In genomic region chr19:35213678-35214632, GRCh38 we compare ENCODE assay signal across 9 cellular contexts. TPM values are rescaled to one million over a fixed set of nuclear protein-coding genes. Genes with fewer than 3 reads are reported as not detected.
DNase-seq lines count a peak whose midpoint lies in the region; ATAC-seq and TF ChIP-seq lines count a peak whose summit lies in the region.
"Had no signal": no experiment of that assay in that cellular context is flagged by ENCODE, and none has a peak within 500 bp of the region (broad histone marks: within the 10 kb centered on the region; RNA-seq: fewer than 3 reads in every experiment).

No MANE protein-coding gene starts in this region.

- H4K20me1 ChIP-seq in neural progenitor cell (ENCODE audit: low read depth): no peaks in the 10 kb centered on the region

- H3K79me2 ChIP-seq in neural progenitor cell (ENCODE audit: low read depth): no peaks in the 10 kb centered on the region

- H3K4me1 ChIP-seq in SJCRH30 (no peaks in the 10 kb centered on the region), neural progenitor cell (no peaks in the 10 kb centered on the region)

- peak overlapping the region; percentile 100 for H3K27ac Mint-ChIP-seq in activated naive CD4-positive, alpha-beta T cell treated with anti-CD3 and anti-CD28 coated beads, Interleukin-2, amount 10 ng/mL, durations not matched to agents 7 days and 5 days
- no peak overlapping the region for H3K27ac Mint-ChIP-seq in neural progenitor cell

- peak; percentile 60 for ATAC-seq in GM19372 (IDR thresholded peaks at IDR 0.05; ENCODE audit: low read depth, unreplicated experiment)
- ATAC-seq in left ventricle myocardium superior: peak; percentile 84

- intact Hi-C loops in left ventricle myocardium superior (cut with micrococcal nuclease): no loop called here

- no peak overlapping the region for H3K4me2 ChIP-seq in neural progenitor cell

- H3K4me1 Mint-ChIP-seq in activated naive CD4-positive, alpha-beta T cell treated with anti-CD3 and anti-CD28 coated beads, Interleukin-2, amount 10 ng/mL, durations not matched to agents 7 days and 5 days: peaks cover 84% of the 10 kb centered on the region
- no peaks in the 10 kb centered on the region for H3K4me1 Mint-ChIP-seq in neural progenitor cell

- H3K27me3 ChIP-seq in SJCRH30 (no peaks in the 10 kb centered on the region), neural progenitor cell (no peaks in the 10 kb centered on the region)

- H3K36me3 Mint-ChIP-seq in activated naive CD4-positive, alpha-beta T cell treated with anti-CD3 and anti-CD28 coated beads, Interleukin-2, amount 10 ng/mL, durations not matched to agents 7 days and 5 days: peaks cover 19% of the 10 kb centered on the region
- H3K36me3 Mint-ChIP-seq in neural progenitor cell: no peaks in the 10 kb centered on the region

- H3F3A ChIP-seq in neural progenitor cell (ENCODE audit: low read depth): no peaks in the 10 kb centered on the region

- H3K9ac ChIP-seq in neural progenitor cell: no peak overlapping the region

- TF ChIP-seq CTCF in AG09309 (IDR thresholded peaks at IDR 0.05; ENCODE audit: control insufficient read depth, insufficient read depth, low read depth, low read length, missing control alignments) (no peak), LNCaP clone FGC (IDR thresholded peaks at IDR 0.05; ENCODE audit: control insufficient read depth, extremely low read depth, insufficient read depth) (no peak), neural progenitor cell (IDR thresholded peaks at IDR 0.05) (no peak)

- DNase-seq in AG09309 (ENCODE audit: low read depth) (peak; percentile 51), LNCaP clone FGC (ENCODE audit: low read depth) (peak; percentile 93), SJCRH30 (peak; percentile 37 to 62), left ventricle myocardium superior (peak; percentile 47), neural progenitor cell (ENCODE audit: low spot score) (no peak)
- DNase-seq in activated naive CD4-positive, alpha-beta T cell treated with anti-CD3 and anti-CD28 coated beads, Interleukin-2, amount 10 ng/mL, durations not matched to agents 7 days and 5 days: peak; percentile 81
- peak; percentile 69 for DNase-seq in stimulated activated CD4-positive, alpha-beta T cell treated with anti-CD3 and anti-CD28 coated beads, Interleukin-2, amount 100 ng/mL, for 48 hours

- H3K27ac ChIP-seq in SJCRH30 (no peak overlapping the region), neural progenitor cell (no peak overlapping the region)

- no peaks in the 10 kb centered on the region for H3K36me3 ChIP-seq in SJCRH30
- no peaks in the 10 kb centered on the region for H3K36me3 ChIP-seq in neural progenitor cell

- peaks cover 17% of the 10 kb centered on the region for H3K9me3 Mint-ChIP-seq in activated naive CD4-positive, alpha-beta T cell treated with anti-CD3 and anti-CD28 coated beads, Interleukin-2, amount 10 ng/mL, durations not matched to agents 7 days and 5 days
- H3K9me3 Mint-ChIP-seq in neural progenitor cell: peaks cover 3% of the 10 kb centered on the region

- no peak overlapping the region for H2AFZ ChIP-seq in neural progenitor cell (replicated peaks)

- H3K4me3 ChIP-seq in AG09309 (ENCODE audit: control insufficient read depth, low read depth, low read length): no peak overlapping the region
- H3K4me3 ChIP-seq in LNCaP clone FGC (ENCODE audit: low read depth, low read length): no peak overlapping the region
- H3K4me3 ChIP-seq in SJCRH30: no peak overlapping the region
- H3K4me3 ChIP-seq in neural progenitor cell: no peak overlapping the region

- no peaks in the 10 kb centered on the region for H3K27me3 Mint-ChIP-seq in activated naive CD4-positive, alpha-beta T cell treated with anti-CD3 and anti-CD28 coated beads, Interleukin-2, amount 10 ng/mL, durations not matched to agents 7 days and 5 days
- peaks cover 5% of the 10 kb centered on the region for H3K27me3 Mint-ChIP-seq in neural progenitor cell (ENCODE audit: insufficient read depth, low read depth)

- CTCF ChIA-PET in activated naive CD4-positive, alpha-beta T cell treated with anti-CD3 and anti-CD28 coated beads, Interleukin-2, amount 10 ng/mL, durations not matched to agents 7 days and 5 days (lab: Charles Lee): interaction anchor here (0.7 to 6.8 kb wide), 3 partner anchors 60 to 72 kb away, joined by 3 to 44 read pairs (median 10); partner anchors contain the start of genes FXYD5 and FXYD7

- H3K4me3 Mint-ChIP-seq in activated naive CD4-positive, alpha-beta T cell treated with anti-CD3 and anti-CD28 coated beads, Interleukin-2, amount 10 ng/mL, durations not matched to agents 7 days and 5 days: peak overlapping the region; percentile 15
- no peak overlapping the region for H3K4me3 Mint-ChIP-seq in neural progenitor cell

- H3K9me3 ChIP-seq in SJCRH30 (replicated peaks) (no peaks in the 10 kb centered on the region), neural progenitor cell (ENCODE audit: low read depth) (no peaks in the 10 kb centered on the region)

RNA-seq across cellular contexts. Expression of gene FAM187B, which starts 14.6 kb away (rescaled TPM):
- total RNA-seq in SJCRH30 (2014; rRNA removed; shearing (Covaris generic)): not detected in 2 replicates
- total RNA-seq in left ventricle myocardium superior (not detected), neural progenitor cell (ENCODE audit: low replicate concordance) (0.19 TPM in 1 of 2 replicates, not detected in the other)
- total RNA-seq: subcutaneous adipose tissue had no signal

RNA-seq across cellular contexts. Expression of gene LSR, which starts 34.8 kb away (rescaled TPM):
- 0.59 and 0.96 TPM in 2 replicates for total RNA-seq in SJCRH30 (2014; rRNA removed; shearing (Covaris generic))
- total RNA-seq in left ventricle myocardium superior (6.1 TPM), neural progenitor cell (ENCODE audit: low replicate concordance) (27.1 and 78.4 TPM in 2 replicates)

RNA-seq across cellular contexts. Expression of gene USF2, which starts 54.8 kb away (rescaled TPM):
- 104 and 105 TPM in 2 replicates for total RNA-seq in SJCRH30 (2014; rRNA removed; shearing (Covaris generic))
- total RNA-seq in left ventricle myocardium superior (170 TPM), neural progenitor cell (ENCODE audit: low replicate concordance) (46.8 and 88.7 TPM in 2 replicates)

RNA-seq across cellular contexts. Expression of gene FXYD5, which starts 59.4 kb away (rescaled TPM):
- total RNA-seq in SJCRH30 (2014; rRNA removed; shearing (Covaris generic)): 4.0 and 6.6 TPM in 2 replicates
- total RNA-seq in left ventricle myocardium superior: 21.2 TPM
- total RNA-seq in neural progenitor cell (ENCODE audit: low replicate concordance): 7.8 and 11.6 TPM in 2 replicates
